Comparison of ENCODE assay signal across 8 cellular contexts in genomic region chr10:95290801-95291633, GRCh38. TPM values are rescaled to one million over a fixed set of nuclear protein-coding genes. Genes with fewer than 3 reads are reported as not detected.
DNase-seq lines count a peak whose midpoint lies in the region; ATAC-seq lines count a peak whose summit lies in the region.

TSS of gene PDLIM1 (minus strand) at chr10:95291003. CDS start at chr10:95290915, 88 bp downstream.

- ATAC-seq in effector memory CD8-positive, alpha-beta T cell (replicated peaks) = peak; percentile 73

- peak within 1 kb of the TSS; percentile 97 for H2BK120ac ChIP-seq in mesenchymal stem cell (ENCODE audit: low read depth, low read length)

- H3K9me3 Mint-ChIP-seq in effector memory CD8-positive, alpha-beta T cell = no peaks in the 10 kb centered on the region

- H3K4me3 Mint-ChIP-seq in effector memory CD8-positive, alpha-beta T cell = peak within 1 kb of the TSS; percentile 76 to 79

- peak within 1 kb of the TSS; percentile 59 to 91 for H3K18ac ChIP-seq in mesenchymal stem cell (ENCODE audit: low read depth in 1 of 2, low read length in 2 of 2)

- no peak within 1 kb of the TSS for H2AK5ac ChIP-seq in mesenchymal stem cell (ENCODE audit: low read length, severe bottlenecking)

- in situ Hi-C loops in HAP-1 (cut with MboI; ENCODE audit: low sequenced_read_pairs) = no loop called here

- peaks cover 9% of the 10 kb centered on the region for H3K4me1 ChIP-seq in HAP-1
- peaks cover 21% of the 10 kb centered on the region for H3K4me1 ChIP-seq in mesenchymal stem cell (ENCODE audit: control insufficient read depth, insufficient read depth, low read depth, low read length)
- H3K4me1 ChIP-seq in thymus (ENCODE audit: control insufficient read depth, insufficient read depth, low read length) = peaks cover 18% of the 10 kb centered on the region

- H4K8ac ChIP-seq in mesenchymal stem cell (ENCODE audit: low read length) = peak within 1 kb of the TSS; percentile 89

- H2AFZ ChIP-seq in mesenchymal stem cell (ENCODE audit: low read depth, low read length) = peak within 1 kb of the TSS; percentile 83

- peak within 1 kb of the TSS; percentile 81 for H3K4me3 ChIP-seq in HAP-1
- H3K4me3 ChIP-seq in mesenchymal stem cell (ENCODE audit: insufficient read depth in 1 of 2, low read depth in 1 of 2, low read length in 2 of 2) = peak within 1 kb of the TSS; percentile 74 to 85
- H3K4me3 ChIP-seq in thymus (ENCODE audit: low read length) = peak within 1 kb of the TSS; percentile 65

- peak within 1 kb of the TSS; percentile 87 for H3K4me2 ChIP-seq in mesenchymal stem cell (ENCODE audit: low read length, poor library complexity, severe bottlenecking)

- H3K36me3 Mint-ChIP-seq in effector memory CD8-positive, alpha-beta T cell (ENCODE audit: insufficient read depth) = peaks cover 4% of the 10 kb centered on the region

- H3K27ac Mint-ChIP-seq in effector memory CD8-positive, alpha-beta T cell = peak within 1 kb of the TSS; percentile 19 to 85

- H3K27me3 Mint-ChIP-seq in effector memory CD8-positive, alpha-beta T cell = peaks cover 7 to 48% of the 10 kb centered on the region in 2 donors

- H2BK15ac ChIP-seq in mesenchymal stem cell (ENCODE audit: low read depth, poor library complexity, severe bottlenecking) = peak within 1 kb of the TSS; percentile 98

- peak; percentile 66 for DNase-seq in NCI-H748 (lab: John Stamatoyannopoulos, UW; ENCODE audit: unreplicated experiment)
- no peak for DNase-seq in NCI-H748 treated with DMSO at 0.1 percent for 48 hours (lab: John Stamatoyannopoulos, UW)
- peak; percentile 69 to 82 for DNase-seq in HAP-1 (ENCODE audit: low spot score in 2 of 2)
- DNase-seq in M059J (ENCODE audit: low read depth) = peak; percentile 67
- peak; percentile 84 for DNase-seq in UCSD-AML1 (lab: John Stamatoyannopoulos, UW; ENCODE audit: unreplicated experiment)
- DNase-seq in effector memory CD8-positive, alpha-beta T cell = peak; percentile 27 to 43 (median 37)
- DNase-seq in mesenchymal stem cell = peak; percentile 73

- peaks cover 14% of the 10 kb centered on the region for H3K79me1 ChIP-seq in mesenchymal stem cell (replicated peaks; ENCODE audit: low read length, poor library complexity, severe bottlenecking)

- peak within 1 kb of the TSS in 1 of 2 experiments; percentile 74 for H3K14ac ChIP-seq in mesenchymal stem cell (ENCODE audit: low read length in 2 of 2)

- H3K36me3 ChIP-seq in HAP-1 (replicated peaks) (no peaks in the 10 kb centered on the region), mesenchymal stem cell (ENCODE audit: control insufficient read depth in 1 of 2, insufficient read depth in 2 of 2, low read depth in 1 of 2, low read length in 2 of 2) (no peaks in the 10 kb centered on the region), thymus (ENCODE audit: control insufficient read depth, insufficient read depth) (no peaks in the 10 kb centered on the region)

- peak within 1 kb of the TSS; percentile 22 to 90 for H2BK12ac ChIP-seq in mesenchymal stem cell (ENCODE audit: low read length in 2 of 2)

- 15% methylated on average over 48 of the region's 82 CpGs for WGBS in mesenchymal stem cell
- 10% methylated on average over 82 of the region's 82 CpGs for WGBS in thymus

- peak within 1 kb of the TSS; percentile 84 for H4K91ac ChIP-seq in mesenchymal stem cell (ENCODE audit: low read length)

- H3K4me1 Mint-ChIP-seq in effector memory CD8-positive, alpha-beta T cell (ENCODE audit: low read depth in 2 of 2) = peaks cover 16 to 19% of the 10 kb centered on the region in 2 donors

- H3K27me3 ChIP-seq in HAP-1 (ENCODE audit: low read depth) (no peaks in the 10 kb centered on the region), mesenchymal stem cell (ENCODE audit: control insufficient read depth in 1 of 2, insufficient read depth in 1 of 2, low read length in 2 of 2) (peaks cover 0 to 31% of the 10 kb centered on the region in 2 experiments), thymus (ENCODE audit: control insufficient read depth, insufficient read depth) (peaks cover 7% of the 10 kb centered on the region)

- H3K9ac ChIP-seq in mesenchymal stem cell (ENCODE audit: low read length) = peak within 1 kb of the TSS; percentile 83

- peak within 1 kb of the TSS; percentile 75 to 83 for H3K4ac ChIP-seq in mesenchymal stem cell (ENCODE audit: low read depth in 1 of 2, low read length in 2 of 2)

- H2BK5ac ChIP-seq in mesenchymal stem cell (ENCODE audit: low read depth, low read length, poor library complexity, severe bottlenecking) = peak within 1 kb of the TSS; percentile 89

- no peaks in the 10 kb centered on the region for H3K9me3 ChIP-seq in HAP-1
- H3K9me3 ChIP-seq in mesenchymal stem cell (ENCODE audit: control insufficient read depth, low read length) = no peaks in the 10 kb centered on the region
- no peaks in the 10 kb centered on the region for H3K9me3 ChIP-seq in thymus (ENCODE audit: control insufficient read depth)

- peak within 1 kb of the TSS in 1 of 2 experiments; percentile 74 for H3K23ac ChIP-seq in mesenchymal stem cell (ENCODE audit: low read length in 2 of 2)

- H3K27ac ChIP-seq in mesenchymal stem cell (ENCODE audit: low read length, poor library complexity, severe bottlenecking) (no peak within 1 kb of the TSS), thymus (ENCODE audit: low read depth) (peak within 1 kb of the TSS; percentile 77)

RNA-seq across cellular contexts. Expression of gene PDLIM1, which starts in this region (rescaled TPM):
- total RNA-seq in M059J (2014; rRNA removed; shearing (Covaris generic)) = 55.3 and 69.1 TPM in 2 replicates
- 537 TPM for polyA plus RNA-seq in mesenchymal stem cell (2013, experiment 1 of 2)
- polyA plus RNA-seq in mesenchymal stem cell (2013, experiment 2 of 2) = 536 TPM
- 316 TPM for polyA plus RNA-seq in thymus
